In genomic region chr2:127428057-127428814, GRCh38 we compare ENCODE assay signal across 1 cellular context.
A peak's percentile ranks its signal among the peaks of the same experiment; 100 is the strongest.
TF ChIP-seq lines count a peak whose summit lies in the region.

No MANE protein-coding gene starts in this region.

TF ChIP-seq in HepG2, 621 proteins besides CTCF, POLR2A, EP300 and RAD21 (continues in another document):
- TF ChIP-seq ATF4 (CRISPR knock-in tag; IDR thresholded peaks at IDR 0.05) (no peak), KLF16 (CRISPR knock-in tag; IDR thresholded peaks at IDR 0.05) (no peak), MAFG (CRISPR knock-in tag; IDR thresholded peaks at IDR 0.05) (no peak), TBP (CRISPR knock-in tag; IDR thresholded peaks at IDR 0.05) (no peak), MTF1 (CRISPR knock-in tag; IDR thresholded peaks at IDR 0.05) (no peak), NFYB (CRISPR knock-in tag; IDR thresholded peaks at IDR 0.05) (no peak), NFE2 (CRISPR knock-in tag; IDR thresholded peaks at IDR 0.05) (no peak), KLF12 (CRISPR knock-in tag; IDR thresholded peaks at IDR 0.05; ENCODE audit: borderline replicate concordance) (no peak), RBFOX2 (IDR thresholded peaks at IDR 0.05; ENCODE audit: low read depth, low read length) (peak; percentile 65), TRIM24 (CRISPR knock-in tag; IDR thresholded peaks at IDR 0.05) (no peak), ZBTB38 (CRISPR knock-in tag; IDR thresholded peaks at IDR 0.05) (peak; percentile 60; the same call in 1 of the 2 replicates), GTF3A (CRISPR knock-in tag; conservative IDR thresholded peaks at IDR 0.05) (no peak), CBX5 (CRISPR knock-in tag; IDR thresholded peaks at IDR 0.05; ENCODE audit: borderline replicate concordance) (no peak), KLF15 (CRISPR knock-in tag; IDR thresholded peaks at IDR 0.05; ENCODE audit: borderline replicate concordance) (no peak), KDM3A (CRISPR knock-in tag; IDR thresholded peaks at IDR 0.05; ENCODE audit: low read depth) (no peak), GABPB1 (CRISPR knock-in tag; IDR thresholded peaks at IDR 0.05) (no peak), ZNF430 (CRISPR knock-in tag; IDR thresholded peaks at IDR 0.05) (peak; percentile 49; the same call in 1 of the 2 replicates), YEATS4 (CRISPR knock-in tag; IDR thresholded peaks at IDR 0.05; ENCODE audit: borderline replicate concordance) (no peak), DR1 (CRISPR knock-in tag; IDR thresholded peaks at IDR 0.05) (no peak), AKAP8 (CRISPR knock-in tag; IDR thresholded peaks at IDR 0.05) (peak; percentile 69; the same call in 1 of the 2 replicates), ZNF614 (CRISPR knock-in tag; IDR thresholded peaks at IDR 0.05; ENCODE audit: borderline replicate concordance) (no peak), POLR2AphosphoS5 (IDR thresholded peaks at IDR 0.05; ENCODE audit: low read depth, low read length) (peak; percentile 18; the same call in 1 of the 2 replicates), U2AF1 (optimal IDR thresholded peaks at IDR 0.05; ENCODE audit: low read depth, low read length) (no peak), NRL (CRISPR knock-in tag; IDR thresholded peaks at IDR 0.05; ENCODE audit: borderline replicate concordance) (peak; percentile 63; the same call in 1 of the 2 replicates), ZNF326 (CRISPR knock-in tag; IDR thresholded peaks at IDR 0.05; ENCODE audit: borderline replicate concordance) (no peak), CBX2 (IDR thresholded peaks at IDR 0.05; ENCODE audit: low read depth, low read length) (no peak), CBX2 (CRISPR knock-in tag; IDR thresholded peaks at IDR 0.05; ENCODE audit: low read depth) (no peak), ZNF670 (CRISPR knock-in tag; IDR thresholded peaks at IDR 0.05; ENCODE audit: borderline replicate concordance) (no peak), SMYD3 (CRISPR knock-in tag; IDR thresholded peaks at IDR 0.05) (no peak), RCOR2 (CRISPR knock-in tag; IDR thresholded peaks at IDR 0.05) (no peak), ZFP62 (CRISPR knock-in tag; IDR thresholded peaks at IDR 0.05) (no peak), SUZ12 (IDR thresholded peaks at IDR 0.05; ENCODE audit: low read depth, low read length) (no peak), ZNF687 (CRISPR knock-in tag; IDR thresholded peaks at IDR 0.05) (peak; percentile 37; the same call in 1 of the 2 replicates), ZNF431 (CRISPR knock-in tag; IDR thresholded peaks at IDR 0.05; ENCODE audit: borderline replicate concordance, low read depth) (no peak), ZNF547 (CRISPR knock-in tag; IDR thresholded peaks at IDR 0.05) (no peak), ZNF713 (CRISPR knock-in tag; IDR thresholded peaks at IDR 0.05) (no peak), MXD1 (CRISPR knock-in tag; IDR thresholded peaks at IDR 0.05) (no peak), ZMYM2 (CRISPR knock-in tag; IDR thresholded peaks at IDR 0.05) (no peak), GZF1 (CRISPR knock-in tag; IDR thresholded peaks at IDR 0.05) (no peak), NCOR1 (IDR thresholded peaks at IDR 0.05; ENCODE audit: borderline replicate concordance, low read length) (no peak), ZNF597 (CRISPR knock-in tag; IDR thresholded peaks at IDR 0.05) (no peak), REPIN1 (CRISPR knock-in tag; IDR thresholded peaks at IDR 0.05; ENCODE audit: borderline replicate concordance, low read depth) (no peak), ARNTL (CRISPR knock-in tag; IDR thresholded peaks at IDR 0.05) (no peak), CREB3 (CRISPR knock-in tag; IDR thresholded peaks at IDR 0.05) (no peak), ZNF333 (CRISPR knock-in tag; IDR thresholded peaks at IDR 0.05; ENCODE audit: borderline replicate concordance) (no peak), TAF15 (IDR thresholded peaks at IDR 0.05; ENCODE audit: low read depth, low read length, poor library complexity, severe bottlenecking) (peak; percentile 38), HDAC1 (CRISPR knock-in tag; IDR thresholded peaks at IDR 0.05) (no peak), ATM (IDR thresholded peaks at IDR 0.05; ENCODE audit: borderline replicate concordance) (no peak)
- TF ChIP-seq, protein P1, sequence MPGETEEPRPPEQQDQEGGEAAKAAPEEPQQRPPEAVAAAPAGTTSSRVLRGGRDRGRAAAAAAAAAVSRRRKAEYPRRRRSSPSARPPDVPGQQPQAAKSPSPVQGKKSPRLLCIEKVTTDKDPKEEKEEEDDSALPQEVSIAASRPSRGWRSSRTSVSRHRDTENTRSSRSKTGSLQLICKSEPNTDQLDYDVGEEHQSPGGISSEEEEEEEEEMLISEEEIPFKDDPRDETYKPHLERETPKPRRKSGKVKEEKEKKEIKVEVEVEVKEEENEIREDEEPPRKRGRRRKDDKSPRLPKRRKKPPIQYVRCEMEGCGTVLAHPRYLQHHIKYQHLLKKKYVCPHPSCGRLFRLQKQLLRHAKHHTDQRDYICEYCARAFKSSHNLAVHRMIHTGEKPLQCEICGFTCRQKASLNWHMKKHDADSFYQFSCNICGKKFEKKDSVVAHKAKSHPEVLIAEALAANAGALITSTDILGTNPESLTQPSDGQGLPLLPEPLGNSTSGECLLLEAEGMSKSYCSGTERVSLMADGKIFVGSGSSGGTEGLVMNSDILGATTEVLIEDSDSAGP (CRISPR knock-in tag; IDR thresholded peaks at IDR 0.05; ENCODE audit: borderline replicate concordance) = peak; percentile 22; the same call in 1 of the 2 replicates
- TF ChIP-seq, protein P2, sequence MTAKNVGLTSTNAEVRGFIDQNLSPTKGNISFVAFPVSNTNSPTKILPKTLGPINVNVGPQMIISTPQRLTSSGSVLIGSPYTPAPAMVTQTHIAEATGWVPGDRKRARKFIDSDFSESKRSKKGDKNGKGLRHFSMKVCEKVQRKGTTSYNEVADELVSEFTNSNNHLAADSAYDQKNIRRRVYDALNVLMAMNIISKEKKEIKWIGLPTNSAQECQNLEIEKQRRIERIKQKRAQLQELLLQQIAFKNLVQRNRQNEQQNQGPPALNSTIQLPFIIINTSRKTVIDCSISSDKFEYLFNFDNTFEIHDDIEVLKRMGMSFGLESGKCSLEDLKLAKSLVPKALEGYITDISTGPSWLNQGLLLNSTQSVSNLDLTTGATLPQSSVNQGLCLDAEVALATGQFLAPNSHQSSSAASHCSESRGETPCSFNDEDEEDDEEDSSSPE (CRISPR knock-in tag; IDR thresholded peaks at IDR 0.05) = no peak
- TF ChIP-seq, protein P3, sequence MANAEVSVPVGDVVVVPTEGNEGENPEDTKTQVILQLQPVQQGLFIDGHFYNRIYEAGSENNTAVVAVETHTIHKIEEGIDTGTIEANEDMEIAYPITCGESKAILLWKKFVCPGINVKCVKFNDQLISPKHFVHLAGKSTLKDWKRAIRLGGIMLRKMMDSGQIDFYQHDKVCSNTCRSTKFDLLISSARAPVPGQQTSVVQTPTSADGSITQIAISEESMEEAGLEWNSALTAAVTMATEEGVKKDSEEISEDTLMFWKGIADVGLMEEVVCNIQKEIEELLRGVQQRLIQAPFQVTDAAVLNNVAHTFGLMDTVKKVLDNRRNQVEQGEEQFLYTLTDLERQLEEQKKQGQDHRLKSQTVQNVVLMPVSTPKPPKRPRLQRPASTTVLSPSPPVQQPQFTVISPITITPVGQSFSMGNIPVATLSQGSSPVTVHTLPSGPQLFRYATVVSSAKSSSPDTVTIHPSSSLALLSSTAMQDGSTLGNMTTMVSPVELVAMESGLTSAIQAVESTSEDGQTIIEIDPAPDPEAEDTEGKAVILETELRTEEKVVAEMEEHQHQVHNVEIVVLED (CRISPR knock-in tag; IDR thresholded peaks at IDR 0.05; ENCODE audit: borderline replicate concordance) = no peak
- TF ChIP-seq, protein P4, sequence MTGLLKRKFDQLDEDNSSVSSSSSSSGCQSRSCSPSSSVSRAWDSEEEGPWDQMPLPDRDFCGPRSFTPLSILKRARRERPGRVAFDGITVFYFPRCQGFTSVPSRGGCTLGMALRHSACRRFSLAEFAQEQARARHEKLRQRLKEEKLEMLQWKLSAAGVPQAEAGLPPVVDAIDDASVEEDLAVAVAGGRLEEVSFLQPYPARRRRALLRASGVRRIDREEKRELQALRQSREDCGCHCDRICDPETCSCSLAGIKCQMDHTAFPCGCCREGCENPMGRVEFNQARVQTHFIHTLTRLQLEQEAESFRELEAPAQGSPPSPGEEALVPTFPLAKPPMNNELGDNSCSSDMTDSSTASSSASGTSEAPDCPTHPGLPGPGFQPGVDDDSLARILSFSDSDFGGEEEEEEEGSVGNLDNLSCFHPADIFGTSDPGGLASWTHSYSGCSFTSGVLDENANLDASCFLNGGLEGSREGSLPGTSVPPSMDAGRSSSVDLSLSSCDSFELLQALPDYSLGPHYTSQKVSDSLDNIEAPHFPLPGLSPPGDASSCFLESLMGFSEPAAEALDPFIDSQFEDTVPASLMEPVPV (CRISPR knock-in tag; IDR thresholded peaks at IDR 0.05) = no peak
- TF ChIP-seq, protein P5, sequence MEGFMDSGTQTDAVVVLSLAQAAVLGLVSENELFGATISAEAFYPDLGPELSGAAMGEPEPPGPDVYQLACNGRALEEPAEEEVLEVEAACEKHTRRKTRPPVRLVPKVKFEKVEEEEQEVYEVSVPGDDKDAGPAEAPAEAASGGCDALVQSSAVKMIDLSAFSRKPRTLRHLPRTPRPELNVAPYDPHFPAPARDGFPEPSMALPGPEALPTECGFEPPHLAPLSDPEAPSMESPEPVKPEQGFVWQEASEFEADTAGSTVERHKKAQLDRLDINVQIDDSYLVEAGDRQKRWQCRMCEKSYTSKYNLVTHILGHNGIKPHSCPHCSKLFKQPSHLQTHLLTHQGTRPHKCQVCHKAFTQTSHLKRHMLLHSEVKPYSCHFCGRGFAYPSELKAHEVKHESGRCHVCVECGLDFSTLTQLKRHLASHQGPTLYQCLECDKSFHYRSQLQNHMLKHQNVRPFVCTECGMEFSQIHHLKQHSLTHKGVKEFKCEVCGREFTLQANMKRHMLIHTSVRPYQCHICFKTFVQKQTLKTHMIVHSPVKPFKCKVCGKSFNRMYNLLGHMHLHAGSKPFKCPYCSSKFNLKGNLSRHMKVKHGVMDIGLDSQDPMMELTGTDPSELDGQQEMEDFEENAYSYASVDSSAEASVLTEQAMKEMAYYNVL (CRISPR knock-in tag; IDR thresholded peaks at IDR 0.05; ENCODE audit: borderline replicate concordance) = no peak
- TF ChIP-seq, protein P6, sequence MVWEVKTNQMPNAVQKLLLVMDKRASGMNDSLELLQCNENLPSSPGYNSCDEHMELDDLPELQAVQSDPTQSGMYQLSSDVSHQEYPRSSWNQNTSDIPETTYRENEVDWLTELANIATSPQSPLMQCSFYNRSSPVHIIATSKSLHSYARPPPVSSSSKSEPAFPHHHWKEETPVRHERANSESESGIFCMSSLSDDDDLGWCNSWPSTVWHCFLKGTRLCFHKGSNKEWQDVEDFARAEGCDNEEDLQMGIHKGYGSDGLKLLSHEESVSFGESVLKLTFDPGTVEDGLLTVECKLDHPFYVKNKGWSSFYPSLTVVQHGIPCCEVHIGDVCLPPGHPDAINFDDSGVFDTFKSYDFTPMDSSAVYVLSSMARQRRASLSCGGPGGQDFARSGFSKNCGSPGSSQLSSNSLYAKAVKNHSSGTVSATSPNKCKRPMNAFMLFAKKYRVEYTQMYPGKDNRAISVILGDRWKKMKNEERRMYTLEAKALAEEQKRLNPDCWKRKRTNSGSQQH (CRISPR knock-in tag; IDR thresholded peaks at IDR 0.05; ENCODE audit: low read depth) = no peak
